8 cellular contexts compared by ENCODE assay signal in the genomic region with DNA sequence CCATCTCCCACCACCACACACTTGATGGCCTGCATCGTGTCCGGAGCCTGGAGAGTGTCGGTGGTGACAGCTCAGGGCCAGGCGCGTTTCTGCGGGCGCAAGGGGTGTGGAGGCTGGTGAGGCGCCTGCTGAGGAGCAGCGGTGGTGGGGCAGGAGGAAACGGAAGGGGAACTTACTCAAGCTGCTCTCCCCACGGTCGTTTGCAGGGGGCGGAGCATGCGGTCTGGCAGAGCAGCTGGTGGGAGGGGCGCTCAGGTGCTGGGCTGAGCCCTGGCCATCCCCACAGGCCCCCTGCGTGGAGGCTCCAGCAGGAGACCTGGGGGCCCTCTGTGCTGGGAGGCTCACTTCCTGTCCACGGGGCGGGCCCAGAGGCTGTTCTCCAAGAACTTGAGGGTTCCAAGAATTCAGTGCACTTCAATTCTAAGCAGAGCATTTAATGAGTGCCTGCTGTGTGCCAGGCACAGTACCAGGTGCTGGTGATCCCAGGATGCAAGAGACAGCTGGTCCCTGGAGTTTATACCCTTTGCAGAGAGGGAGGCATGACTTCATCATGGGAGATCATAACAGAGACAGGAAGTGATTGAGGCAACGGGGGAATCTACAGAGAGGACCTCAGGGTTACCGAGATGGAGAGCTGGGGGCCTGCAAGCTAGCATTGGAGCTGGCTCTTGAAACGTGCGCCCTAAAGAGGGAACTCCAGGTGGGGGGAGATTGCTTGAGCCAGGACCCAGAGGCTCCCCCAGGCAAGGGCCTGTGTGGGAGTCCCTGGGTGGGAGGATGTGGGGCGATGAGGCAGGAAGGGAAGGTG. TPM values are rescaled to one million over a fixed set of nuclear protein-coding genes. Genes with fewer than 3 reads are reported as not detected.
A peak's percentile ranks its signal among the peaks of the same experiment; 100 is the strongest.
DNase-seq lines count a peak whose midpoint lies in the region; ATAC-seq and TF ChIP-seq lines count a peak whose summit lies in the region.

Gene RAC2 (minus strand): TSS at position 156 of the 808 bp plus-strand sequence. CDS start 121 bp downstream, at position 35.

- 6 to 11% methylated on average over 22 to 23 of the region's 23 CpGs for WGBS in lung, 2 donors

- H3K27me3 Mint-ChIP-seq in CD14-positive monocyte (ENCODE audit: low read depth in 3 of 3): peaks cover 0 to 3% (median 2%) of the 10 kb centered on the region in 3 donors

- H3K36me3 Mint-ChIP-seq in CD14-positive monocyte: peaks cover 26 to 28% of the 10 kb centered on the region in 2 donors

- H3K4me3 Mint-ChIP-seq in CD14-positive monocyte: peak within 1 kb of the TSS; percentile 92 to 95

- no peaks in the 10 kb centered on the region for H3K27me3 ChIP-seq in lung (ENCODE audit: control insufficient read depth, insufficient read depth)

- DNase-seq in CD14-positive monocyte (ENCODE audit: low spot score): peak; percentile 92
- DNase-seq in KG1 (lab: John Stamatoyannopoulos, UW): peak; percentile 89
- DNase-seq in activated CD4-positive, CD25-positive, alpha-beta regulatory T cell treated with anti-CD3 and anti-CD28 coated beads, Interleukin-2, amount 50 U/mL, for 16 hours (ENCODE audit: low read depth, low spot score): peak; percentile 79
- DNase-seq in cardiac fibroblast (ENCODE audit: low read depth in 2 of 2): peak; percentile 76 to 82
- peak; percentile 82 for DNase-seq in lung (ENCODE audit: low spot score)
- peak; percentile 91 to 94 for DNase-seq in stimulated activated CD8-positive, alpha-beta memory T cell treated with anti-CD3 and anti-CD28 coated beads, Interleukin-2, amount 100 ng/mL, for 48 hours (ENCODE audit: low read depth in 2 of 2)
- DNase-seq in NCI-H774 (lab: John Stamatoyannopoulos, UW): no peak

- H3K4me3 ChIP-seq in cardiac fibroblast (replicated peaks in 1 of 2; ENCODE audit: low read depth in 2 of 2, low read length in 2 of 2): peak within 1 kb of the TSS; percentile 58 to 71
- no peak within 1 kb of the TSS for H3K4me3 ChIP-seq in lung

- H3K27ac ChIP-seq in lung (ENCODE audit: low read depth in 1 of 2, low read length in 1 of 2): peak within 1 kb of the TSS in 1 of 2 donors; percentile 70

- no peak for TF ChIP-seq CTCF in CD14-positive monocyte (IDR thresholded peaks at IDR 0.05)
- no peak for TF ChIP-seq CTCF in cardiac fibroblast (IDR thresholded peaks at IDR 0.05; ENCODE audit: low read depth, low read length)
- TF ChIP-seq CTCF in lung (IDR thresholded peaks at IDR 0.05; ENCODE audit: control extremely low read depth, extremely low read depth): no peak

- intact Hi-C loops in CD14-positive monocyte (cut with micrococcal nuclease): loop anchor here in 1 of 2 donors (5.0 kb wide), 1 partner anchor 38 kb away; the partner anchor contains the start of gene CYTH4

- peak; percentile 41 for ATAC-seq in GM19467 (IDR thresholded peaks at IDR 0.05; ENCODE audit: unreplicated experiment)
- ATAC-seq in lung (ENCODE audit: insufficient read depth, low FRiP score): peak; percentile 73

- H3K4me1 Mint-ChIP-seq in CD14-positive monocyte: peaks cover 62% of the 10 kb centered on the region

- H3K36me3 ChIP-seq in lung (ENCODE audit: control insufficient read depth in 2 of 2, insufficient read depth in 2 of 2, low read length in 2 of 2): no peaks in the 10 kb centered on the region

- H3K9me3 Mint-ChIP-seq in CD14-positive monocyte: no peaks in the 10 kb centered on the region

- H3K4me1 ChIP-seq in lung (ENCODE audit: control insufficient read depth in 2 of 2, insufficient read depth in 2 of 2, low read length in 2 of 2): no peaks in the 10 kb centered on the region

- no peaks in the 10 kb centered on the region for H3K9me3 ChIP-seq in lung (ENCODE audit: control insufficient read depth in 2 of 2, insufficient read depth in 1 of 2, low read length in 1 of 2)

- peak within 1 kb of the TSS; percentile 95 to 99 (median 97) for H3K27ac Mint-ChIP-seq in CD14-positive monocyte

RNA-seq across cellular contexts. Expression of gene RAC2, which starts in this region (rescaled TPM):
- 100 to 1,000 TPM; 360 to 529 TPM for polyA plus RNA-seq in CD14-positive monocyte
- 10 to 100 TPM; 16.7 to 81.6 TPM for total RNA-seq in lung
- polyA plus RNA-seq in lung: 100 to 1,000 TPM in 1 of 2 donors, 10 to 100 TPM in 1; 28.9 to 217 TPM
